ENCODE assay signal across 10 cellular contexts in the genomic region with DNA sequence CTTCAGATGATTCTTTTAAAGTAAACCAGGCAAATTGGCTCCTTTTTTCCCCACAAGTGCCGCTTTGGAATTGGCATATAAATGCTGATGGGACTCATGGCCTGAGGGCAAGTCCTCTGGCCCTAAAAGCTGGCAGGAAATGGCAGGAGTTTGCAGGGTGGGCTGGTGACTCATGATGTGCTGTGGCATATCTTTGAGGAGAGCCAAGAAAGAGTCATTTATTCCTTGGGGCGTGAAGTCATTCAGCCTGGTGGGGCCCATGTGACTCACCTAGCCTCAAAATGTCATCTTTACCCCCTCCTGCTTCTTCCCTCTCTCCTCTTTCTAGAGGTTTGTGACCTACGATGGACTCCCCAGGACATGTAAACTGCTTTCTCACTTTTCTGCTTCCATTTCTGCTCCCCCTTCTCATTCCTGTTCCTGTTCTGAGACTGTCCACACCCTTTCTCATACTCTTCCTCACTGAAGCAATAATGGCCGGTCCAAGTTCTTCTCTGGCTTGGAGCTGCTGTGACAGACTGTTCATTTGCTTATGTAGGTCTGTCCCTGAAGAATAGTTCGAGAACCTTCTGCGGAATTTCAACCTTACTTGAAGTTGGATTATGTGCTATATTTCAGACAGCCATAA.
DNase-seq lines count a peak whose midpoint lies in the region; ATAC-seq and TF ChIP-seq lines count a peak whose summit lies in the region.
"Had no signal": no experiment of that assay in that cellular context is flagged by ENCODE, and none has a peak within 500 bp of the region (broad histone marks: within the 10 kb centered on the region; RNA-seq: fewer than 3 reads in every experiment).

No MANE protein-coding gene starts in this region.

- peak overlapping the region; percentile 95 for H3K27ac Mint-ChIP-seq in activated CD8-positive, alpha-beta T cell treated with anti-CD3 and anti-CD28 coated beads for 36 hours

- H3K9me3 Mint-ChIP-seq in activated CD8-positive, alpha-beta T cell treated with anti-CD3 and anti-CD28 coated beads for 36 hours, result peaks cover 10% of the 10 kb centered on the region

- TF ChIP-seq CTCF in AG04450 (IDR thresholded peaks at IDR 0.05; ENCODE audit: low read depth, low read length), result no peak
- no peak for TF ChIP-seq CTCF in activated CD8-positive, alpha-beta T cell treated with anti-CD3 and anti-CD28 coated beads for 36 hours (IDR thresholded peaks at IDR 0.05)
- TF ChIP-seq CTCF in testis (IDR thresholded peaks at IDR 0.05), result no peak

- no peak overlapping the region for H3K4me3 ChIP-seq in AG04450 (ENCODE audit: low read depth, low read length)
- no peak overlapping the region for H3K4me3 ChIP-seq in testis
- H3K4me3 ChIP-seq: cardiac muscle cell had no signal

- peaks cover 11% of the 10 kb centered on the region for H3K36me3 Mint-ChIP-seq in activated CD8-positive, alpha-beta T cell treated with anti-CD3 and anti-CD28 coated beads for 36 hours (ENCODE audit: low read depth)

- peak; percentile 96 for ATAC-seq in activated CD8-positive, alpha-beta T cell treated with anti-CD3 and anti-CD28 coated beads for 36 hours

- no peaks in the 10 kb centered on the region for H3K27me3 Mint-ChIP-seq in activated CD8-positive, alpha-beta T cell treated with anti-CD3 and anti-CD28 coated beads for 36 hours

- no peaks in the 10 kb centered on the region for H3K4me1 ChIP-seq in testis

- CTCF ChIA-PET in AG04450 (lab: Charles Lee), result no interaction called here
- CTCF ChIA-PET in activated CD8-positive, alpha-beta T cell treated with anti-CD3 and anti-CD28 coated beads for 36 hours (lab: Charles Lee), result interaction anchor here (1.3 kb wide), 1 partner anchor 17 kb away, joined by 3 read pairs; no protein-coding TSS in a partner anchor
- CTCF ChIA-PET in HEK293T (lab: Yijun Ruan, JAX), result no interaction called here

- 85 to 91% methylated on average over 6 of the region's 6 CpGs for WGBS in testis, 2 donors

- peaks cover 4% of the 10 kb centered on the region for H3K9me3 ChIP-seq in AG04450 (ENCODE audit: control insufficient read depth, insufficient read depth, low read length)
- H3K9me3 ChIP-seq in testis, result no peaks in the 10 kb centered on the region

- DNase-seq in AG04450 (ENCODE audit: low read depth, low spot score), result peak; percentile 18
- peak; percentile 51 for DNase-seq in HPDE6-E6E7 (ENCODE audit: extremely low spot score)
- DNase-seq in activated CD8-positive, alpha-beta T cell treated with anti-CD3 and anti-CD28 coated beads for 36 hours, result peak; percentile 86
- DNase-seq in iris pigment epithelial cell (ENCODE audit: low read depth), result peak; percentile 46
- DNase-seq in testis, result no peak
- DNase-seq in HEK293T (ENCODE audit: extremely low spot score), result no peak
- no peak for DNase-seq in NCI-H1105 (lab: John Stamatoyannopoulos, UW)
- no peak for DNase-seq in OCI-M2 (lab: John Stamatoyannopoulos, UW; ENCODE audit: unreplicated experiment)
- DNase-seq: NCI-H1694 had no signal

- TF ChIP-seq POLR2A in testis (IDR thresholded peaks at IDR 0.05), result no peak

- peaks cover 28% of the 10 kb centered on the region for H3K4me1 Mint-ChIP-seq in activated CD8-positive, alpha-beta T cell treated with anti-CD3 and anti-CD28 coated beads for 36 hours (ENCODE audit: low read depth)

- H3K27me3 ChIP-seq in AG04450 (ENCODE audit: control insufficient read depth, insufficient read depth, low read length), result no peaks in the 10 kb centered on the region
- no peaks in the 10 kb centered on the region for H3K27me3 ChIP-seq in testis
- H3K27me3 ChIP-seq: cardiac muscle cell had no signal

- H3K27ac ChIP-seq in AG04450 (ENCODE audit: low read depth, low read length), result no peak overlapping the region
- no peak overlapping the region for H3K27ac ChIP-seq in testis
- H3K27ac ChIP-seq: cardiac muscle cell had no signal

- H3K4me3 Mint-ChIP-seq in activated CD8-positive, alpha-beta T cell treated with anti-CD3 and anti-CD28 coated beads for 36 hours, result peak overlapping the region; percentile 17

- H3K36me3 ChIP-seq in testis (ENCODE audit: low read depth, missing control alignments), result no peaks in the 10 kb centered on the region
- H3K36me3 ChIP-seq: cardiac muscle cell had no signal

- POLR2A ChIA-PET in AG04450 (lab: Yijun Ruan, JAX), result no interaction called here
- POLR2A ChIA-PET in activated CD8-positive, alpha-beta T cell treated with anti-CD3 and anti-CD28 coated beads for 36 hours (lab: Charles Lee), result no interaction called here
- POLR2A ChIA-PET in HEK293T (lab: Yijun Ruan, JAX), result no interaction called here

- intact Hi-C loops in activated CD8-positive, alpha-beta T cell treated with anti-CD3 and anti-CD28 coated beads for 36 hours (cut with micrococcal nuclease), result no loop called here
- intact Hi-C loops in testis (cut with DNase I; ENCODE audit: low total_unique reads), result no loop called here

TF ChIP-seq in HEK293T, 16 proteins besides CTCF, POLR2A, EP300 and RAD21:
- no peak for TF ChIP-seq NFRKB (IDR thresholded peaks at IDR 0.05)
- no peak for TF ChIP-seq SP1 (IDR thresholded peaks at IDR 0.05)
- TF ChIP-seq FOXA1 (IDR thresholded peaks at IDR 0.05), result no peak
- no peak for TF ChIP-seq LEF1 (IDR thresholded peaks at IDR 0.05; ENCODE audit: borderline replicate concordance)
- no peak for TF ChIP-seq HDGF (IDR thresholded peaks at IDR 0.05; ENCODE audit: borderline replicate concordance)
- TF ChIP-seq CTBP1 (IDR thresholded peaks at IDR 0.05; ENCODE audit: borderline replicate concordance), result no peak
- TF ChIP-seq, protein P1, sequence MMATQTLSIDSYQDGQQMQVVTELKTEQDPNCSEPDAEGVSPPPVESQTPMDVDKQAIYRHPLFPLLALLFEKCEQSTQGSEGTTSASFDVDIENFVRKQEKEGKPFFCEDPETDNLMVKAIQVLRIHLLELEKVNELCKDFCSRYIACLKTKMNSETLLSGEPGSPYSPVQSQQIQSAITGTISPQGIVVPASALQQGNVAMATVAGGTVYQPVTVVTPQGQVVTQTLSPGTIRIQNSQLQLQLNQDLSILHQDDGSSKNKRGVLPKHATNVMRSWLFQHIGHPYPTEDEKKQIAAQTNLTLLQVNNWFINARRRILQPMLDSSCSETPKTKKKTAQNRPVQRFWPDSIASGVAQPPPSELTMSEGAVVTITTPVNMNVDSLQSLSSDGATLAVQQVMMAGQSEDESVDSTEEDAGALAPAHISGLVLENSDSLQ (IDR thresholded peaks at IDR 0.05), result no peak
- TF ChIP-seq SUZ12 (IDR thresholded peaks at IDR 0.05), result no peak
- no peak for TF ChIP-seq FOXK2 (IDR thresholded peaks at IDR 0.05)
- TF ChIP-seq L3MBTL2 (conservative IDR thresholded peaks at IDR 0.05), result no peak
- TF ChIP-seq FOXM1 (IDR thresholded peaks at IDR 0.05; ENCODE audit: borderline replicate concordance), result no peak
- no peak for TF ChIP-seq ARNT (IDR thresholded peaks at IDR 0.05)
- no peak for TF ChIP-seq ZNF384 (IDR thresholded peaks at IDR 0.05)
- no peak for TF ChIP-seq TARDBP (IDR thresholded peaks at IDR 0.05)
- TF ChIP-seq BHLHE40 (IDR thresholded peaks at IDR 0.05; ENCODE audit: borderline replicate concordance), result no peak

Comparison
In these comparisons a context has a peak if more than half of its experiments do, and no peak if none do; other contexts are left out.
1. DNase-seq: peak in AG04450 (single experiment), HPDE6-E6E7 (single experiment), activated CD8-positive, alpha-beta T cell treated with anti-CD3 and anti-CD28 coated beads for 36 hours (single experiment) and iris pigment epithelial cell (single experiment); none in testis (single experiment), HEK293T (single experiment), NCI-H1105 (single experiment) and OCI-M2 (single experiment).